In genomic region chr14:94077823-94078222, GRCh38 we compare ENCODE assay signal across 12 cellular contexts. TPM values are rescaled to one million over a fixed set of nuclear protein-coding genes. Genes with fewer than 3 reads are reported as not detected.
DNase-seq lines count a peak whose midpoint lies in the region; ATAC-seq and TF ChIP-seq lines count a peak whose summit lies in the region.
"Had no signal": no experiment of that assay in that cellular context is flagged by ENCODE, and none has a peak within 500 bp of the region (broad histone marks: within the 10 kb centered on the region; RNA-seq: fewer than 3 reads in every experiment).

No MANE protein-coding gene starts in this region.

- H3K27me3 Mint-ChIP-seq in T-helper 1 cell treated with Interleukin-12 subunit alpha and Interleukin-12 subunit beta and Interleukin-4 antibody, amounts not matched to agents 30 μg/mL and 1 μg/mL, for 36 hours (ENCODE audit: low read depth) = no peaks in the 10 kb centered on the region
- no peaks in the 10 kb centered on the region for H3K27me3 Mint-ChIP-seq in activated B cell treated with CpG ODN at 0.5 μM for 24 hours
- no peaks in the 10 kb centered on the region for H3K27me3 Mint-ChIP-seq in stimulated activated memory B cell treated with anti-CD40 and anti-IgM and Interleukin-4, amounts not matched to agents 10 μg/mL and 1 μg/mL and 100 μg/mL, for 72 hours

- H3K27ac Mint-ChIP-seq in T-helper 1 cell treated with Interleukin-12 subunit alpha and Interleukin-12 subunit beta and Interleukin-4 antibody, amounts not matched to agents 30 μg/mL and 1 μg/mL, for 36 hours = no peak overlapping the region
- no peak overlapping the region for H3K27ac Mint-ChIP-seq in activated B cell treated with CpG ODN at 0.5 μM for 24 hours
- H3K27ac Mint-ChIP-seq in stimulated activated memory B cell treated with anti-CD40 and anti-IgM and Interleukin-4, amounts not matched to agents 10 μg/mL and 1 μg/mL and 100 μg/mL, for 72 hours = no peak overlapping the region
- H3K27ac Mint-ChIP-seq: H9 had no signal

- H3K9ac ChIP-seq in skeletal muscle tissue (ENCODE audit: low read depth in 1 of 3, low read length in 3 of 3) = no peak overlapping the region

- in situ Hi-C loops in G401 (cut with HindIII; ENCODE audit: low sequenced_read_pairs) = no loop called here

- intact Hi-C loops in activated B cell treated with CpG ODN at 0.5 μM for 24 hours (cut with micrococcal nuclease) = no loop called here

- peaks cover 28 to 42% (median 36%) of the 10 kb centered on the region in 3 donors for H3K4me1 ChIP-seq in skeletal muscle tissue (ENCODE audit: control insufficient read depth in 3 of 3, insufficient read depth in 3 of 3, low read length in 3 of 3)

- CTCF ChIA-PET in activated B cell treated with CpG ODN at 0.5 μM for 24 hours (lab: Charles Lee) = no interaction called here

- H3K27me3 ChIP-seq in skeletal muscle tissue (ENCODE audit: control insufficient read depth in 3 of 3, insufficient read depth in 3 of 3, low read length in 3 of 3) = no peaks in the 10 kb centered on the region
- H3K27me3 ChIP-seq: adrenal gland, left lung had no signal

- no peak for ATAC-seq in activated B cell treated with CpG ODN at 0.5 μM for 24 hours (ENCODE audit: low read depth)
- ATAC-seq in stimulated activated memory B cell treated with anti-CD40 and anti-IgM and Interleukin-4, amounts not matched to agents 10 μg/mL and 1 μg/mL and 100 μg/mL, for 72 hours = no peak
- ATAC-seq: left lung had no signal

- peaks cover 0 to 2% (median 0%) of the 10 kb centered on the region in 3 donors for H3K9me3 ChIP-seq in skeletal muscle tissue (ENCODE audit: control insufficient read depth in 3 of 3, low read length in 3 of 3)

- H3K27ac ChIP-seq in skeletal muscle tissue (ENCODE audit: low read depth, low read length) = no peak overlapping the region
- H3K27ac ChIP-seq: left lung had no signal

- TF ChIP-seq CTCF in activated B cell treated with CpG ODN at 0.5 μM for 24 hours (IDR thresholded peaks at IDR 0.05) (no peak), foreskin fibroblast (IDR thresholded peaks at IDR 0.05; ENCODE audit: low read depth, low read length) (no peak)

- H3K4me3 ChIP-seq in foreskin fibroblast (ENCODE audit: low read depth in 1 of 2, low read length in 2 of 2) (peak overlapping the region; percentile 10 to 71), skeletal muscle tissue (ENCODE audit: low read length in 3 of 3) (peak overlapping the region; percentile 29 to 95 (median 92))

- peaks cover 48% of the 10 kb centered on the region for H3K36me3 Mint-ChIP-seq in T-helper 1 cell treated with Interleukin-12 subunit alpha and Interleukin-12 subunit beta and Interleukin-4 antibody, amounts not matched to agents 30 μg/mL and 1 μg/mL, for 36 hours (ENCODE audit: low read depth)
- peaks cover 63% of the 10 kb centered on the region for H3K36me3 Mint-ChIP-seq in activated B cell treated with CpG ODN at 0.5 μM for 24 hours (ENCODE audit: low read depth)
- H3K36me3 Mint-ChIP-seq in stimulated activated memory B cell treated with anti-CD40 and anti-IgM and Interleukin-4, amounts not matched to agents 10 μg/mL and 1 μg/mL and 100 μg/mL, for 72 hours = peaks cover 52% of the 10 kb centered on the region

- H3K36me3 ChIP-seq in skeletal muscle tissue (ENCODE audit: control insufficient read depth in 3 of 3, insufficient read depth in 3 of 3, low read length in 3 of 3) = peaks cover 7 to 14% (median 10%) of the 10 kb centered on the region in 3 donors

- peak overlapping the region; percentile 100 for H3K4me3 Mint-ChIP-seq in T-helper 1 cell treated with Interleukin-12 subunit alpha and Interleukin-12 subunit beta and Interleukin-4 antibody, amounts not matched to agents 30 μg/mL and 1 μg/mL, for 36 hours
- H3K4me3 Mint-ChIP-seq in activated B cell treated with CpG ODN at 0.5 μM for 24 hours = peak overlapping the region; percentile 100
- H3K4me3 Mint-ChIP-seq in stimulated activated memory B cell treated with anti-CD40 and anti-IgM and Interleukin-4, amounts not matched to agents 10 μg/mL and 1 μg/mL and 100 μg/mL, for 72 hours = no peak overlapping the region

- peaks cover 46% of the 10 kb centered on the region for H3K4me1 Mint-ChIP-seq in T-helper 1 cell treated with Interleukin-12 subunit alpha and Interleukin-12 subunit beta and Interleukin-4 antibody, amounts not matched to agents 30 μg/mL and 1 μg/mL, for 36 hours (ENCODE audit: low read depth)
- peaks cover 62% of the 10 kb centered on the region for H3K4me1 Mint-ChIP-seq in activated B cell treated with CpG ODN at 0.5 μM for 24 hours
- peaks cover 56% of the 10 kb centered on the region for H3K4me1 Mint-ChIP-seq in stimulated activated memory B cell treated with anti-CD40 and anti-IgM and Interleukin-4, amounts not matched to agents 10 μg/mL and 1 μg/mL and 100 μg/mL, for 72 hours

- POLR2A ChIA-PET in activated B cell treated with CpG ODN at 0.5 μM for 24 hours (lab: Charles Lee) = no interaction called here

- H3K9me3 Mint-ChIP-seq in T-helper 1 cell treated with Interleukin-12 subunit alpha and Interleukin-12 subunit beta and Interleukin-4 antibody, amounts not matched to agents 30 μg/mL and 1 μg/mL, for 36 hours = peaks cover 20% of the 10 kb centered on the region
- peaks cover 12% of the 10 kb centered on the region for H3K9me3 Mint-ChIP-seq in activated B cell treated with CpG ODN at 0.5 μM for 24 hours
- peaks cover 8% of the 10 kb centered on the region for H3K9me3 Mint-ChIP-seq in stimulated activated memory B cell treated with anti-CD40 and anti-IgM and Interleukin-4, amounts not matched to agents 10 μg/mL and 1 μg/mL and 100 μg/mL, for 72 hours

- DNase-seq in T-helper 1 cell (no peak), activated B cell treated with CpG ODN at 0.5 μM for 24 hours (no peak), foreskin fibroblast (no peak), NCI-H526 treated with DMSO at 0.1 percent for 48 hours (lab: John Stamatoyannopoulos, UW) (no peak), G401 (ENCODE audit: low spot score) (no peak)
- DNase-seq: adrenal gland, H9, left lung, MV-4-11 had no signal

RNA-seq across cellular contexts. Expression of gene DDX24, which starts 3.2 kb away (rescaled TPM):
- total RNA-seq in activated B cell treated with CpG ODN at 0.5 μM for 24 hours (169 and 179 TPM in 2 replicates), skeletal muscle tissue (49.6 TPM)
- total RNA-seq in G401 (2014; rRNA removed; shearing (Covaris generic)) = 98.8 and 145 TPM in 2 replicates

RNA-seq across cellular contexts. Expression of gene IFI27L1, which starts 3.3 kb away (rescaled TPM):
- total RNA-seq in activated B cell treated with CpG ODN at 0.5 μM for 24 hours (9.2 and 11.4 TPM in 2 replicates), skeletal muscle tissue (5.7 TPM)
- 7.9 and 20.6 TPM in 2 replicates for total RNA-seq in G401 (2014; rRNA removed; shearing (Covaris generic))

RNA-seq across cellular contexts. Expression of gene IFI27, which starts 32.7 kb away (rescaled TPM):
- total RNA-seq in activated B cell treated with CpG ODN at 0.5 μM for 24 hours (0.64 TPM in 1 of 2 replicates, not detected in the other), skeletal muscle tissue (1.6 TPM)
- not detected in 2 replicates for total RNA-seq in G401 (2014; rRNA removed; shearing (Covaris generic))

RNA-seq across cellular contexts. Expression of gene IFI27L2, which starts 51.6 kb away (rescaled TPM):
- total RNA-seq in activated B cell treated with CpG ODN at 0.5 μM for 24 hours (37.0 and 37.3 TPM in 2 replicates), skeletal muscle tissue (14.1 TPM)
- total RNA-seq in G401 (2014; rRNA removed; shearing (Covaris generic)) = 92.3 and 158 TPM in 2 replicates

RNA-seq across cellular contexts. Expression of gene OTUB2, which starts 51.7 kb away (rescaled TPM):
- 0.12 TPM in 1 of 2 replicates, not detected in the other for total RNA-seq in activated B cell treated with CpG ODN at 0.5 μM for 24 hours
- total RNA-seq in skeletal muscle tissue = 1.0 TPM
- 1.5 and 3.3 TPM in 2 replicates for total RNA-seq in G401 (2014; rRNA removed; shearing (Covaris generic))
